10 cellular contexts compared by ENCODE assay signal in genomic region chr12:47868041-47868440, GRCh38. TPM values are rescaled to one million over a fixed set of nuclear protein-coding genes. Genes with fewer than 3 reads are reported as not detected.
DNase-seq lines count a peak whose midpoint lies in the region; ATAC-seq, FAIRE-seq and TF ChIP-seq lines count a peak whose summit lies in the region.
"Had no signal": no experiment of that assay in that cellular context is flagged by ENCODE, and none has a peak within 500 bp of the region (broad histone marks: within the 10 kb centered on the region; RNA-seq: fewer than 3 reads in every experiment).

No MANE protein-coding gene starts in this region.

- no peaks in the 10 kb centered on the region for H3K27me3 ChIP-seq in astrocyte (ENCODE audit: insufficient read depth, low read length)
- H3K27me3 ChIP-seq in effector memory CD4-positive, alpha-beta T cell (replicated peaks; ENCODE audit: control insufficient read depth, insufficient read depth, low read length, poor library complexity, severe bottlenecking), result no peaks in the 10 kb centered on the region

- H4K20me1 ChIP-seq in astrocyte (ENCODE audit: insufficient read depth, low read length), result no peaks in the 10 kb centered on the region

- H3K4me1 ChIP-seq in astrocyte (ENCODE audit: insufficient read depth, low read length), result peaks cover 12% of the 10 kb centered on the region
- H3K4me1 ChIP-seq in effector memory CD4-positive, alpha-beta T cell (ENCODE audit: control insufficient read depth, insufficient read depth, low read length, poor library complexity, severe bottlenecking), result no peaks in the 10 kb centered on the region

- H3K36me3 ChIP-seq in astrocyte (ENCODE audit: insufficient read depth, low read length), result no peaks in the 10 kb centered on the region
- no peaks in the 10 kb centered on the region for H3K36me3 ChIP-seq in effector memory CD4-positive, alpha-beta T cell (ENCODE audit: control insufficient read depth, insufficient read depth, low read length)

- H3K9me3 ChIP-seq in astrocyte (ENCODE audit: insufficient read depth, low read depth, low read length), result no peaks in the 10 kb centered on the region
- H3K9me3 ChIP-seq in effector memory CD4-positive, alpha-beta T cell (ENCODE audit: control insufficient read depth, low read length), result no peaks in the 10 kb centered on the region

- peaks cover 34% of the 10 kb centered on the region for H3K27me3 Mint-ChIP-seq in astrocyte (ENCODE audit: low read depth, unreplicated experiment)

- no peak overlapping the region for H3K9ac ChIP-seq in astrocyte (ENCODE audit: low read length)

- H3K4me1 Mint-ChIP-seq in astrocyte (ENCODE audit: low read depth, unreplicated experiment), result peaks cover 7% of the 10 kb centered on the region

- no peak overlapping the region for H2AFZ ChIP-seq in astrocyte (ENCODE audit: low read depth, low read length)

- peak; percentile 41 for DNase-seq in AG10803 (ENCODE audit: low read depth)
- no peak for DNase-seq in astrocyte (ENCODE audit: low read depth)
- DNase-seq in effector memory CD4-positive, alpha-beta T cell, result no peak
- DNase-seq in SW480 (ENCODE audit: low spot score), result no peak
- DNase-seq in DMS114 treated with DMSO at 0.1 percent for 48 hours (lab: John Stamatoyannopoulos, UW; ENCODE audit: unreplicated experiment), result no peak
- DNase-seq in middle frontal gyrus (ENCODE audit: extremely low spot score, low spot score), result no peak

- H3K36me3 Mint-ChIP-seq in astrocyte (ENCODE audit: low read depth, unreplicated experiment), result peaks cover 21% of the 10 kb centered on the region

- H3K4me3 ChIP-seq in AG10803 (ENCODE audit: low read length) (no peak overlapping the region), astrocyte (ENCODE audit: insufficient read depth, low read depth, low read length) (no peak overlapping the region)
- no peak overlapping the region for H3K4me3 ChIP-seq in effector memory CD4-positive, alpha-beta T cell (ENCODE audit: insufficient read depth, low read depth, low read length, poor library complexity, severe bottlenecking)

- peaks cover 1% of the 10 kb centered on the region for H3K9me3 Mint-ChIP-seq in astrocyte (ENCODE audit: unreplicated experiment)

- FAIRE-seq in astrocyte (lab: Jason Lieb, UNC), result no peak
- FAIRE-seq: colon had no signal

- peak overlapping the region; percentile 8 for H3K4me2 ChIP-seq in astrocyte (ENCODE audit: low read length)

- H3K79me2 ChIP-seq in astrocyte (ENCODE audit: insufficient read depth, low read length), result no peaks in the 10 kb centered on the region

- ATAC-seq in GM19351 (IDR thresholded peaks at IDR 0.05; ENCODE audit: unreplicated experiment) (peak; percentile 15), HG03095 (IDR thresholded peaks at IDR 0.05; ENCODE audit: unreplicated experiment) (peak; percentile 6)

- H3K27ac Mint-ChIP-seq in astrocyte (ENCODE audit: unreplicated experiment), result no peak overlapping the region
- H3K27ac Mint-ChIP-seq: progenitor cell of endocrine pancreas had no signal

- no peak overlapping the region for H3K4me3 Mint-ChIP-seq in astrocyte (ENCODE audit: unreplicated experiment)

- TF ChIP-seq CTCF in AG10803 (conservative IDR thresholded peaks at IDR 0.05; ENCODE audit: low read length) (no peak), astrocyte (IDR thresholded peaks at IDR 0.05; ENCODE audit: insufficient read depth, low read depth, low read length) (no peak)

- no peak overlapping the region for H3K27ac ChIP-seq in astrocyte (ENCODE audit: low read depth, low read length)
- no peak overlapping the region for H3K27ac ChIP-seq in effector memory CD4-positive, alpha-beta T cell (ENCODE audit: insufficient read depth, low read length, poor library complexity, severe bottlenecking)

RNA-seq across cellular contexts. Expression of gene VDR, which starts 36.8 kb away (rescaled TPM):
- 6.1 and 6.6 TPM in 2 replicates for total RNA-seq in astrocyte

RNA-seq across cellular contexts. Expression of gene HDAC7, which starts 48.3 kb away (rescaled TPM):
- 76.3 and 92.2 TPM in 2 replicates for total RNA-seq in astrocyte
